In genomic region chr3:158102219-158102612, GRCh38 we compare ENCODE assay signal across 22 cellular contexts. TPM values are rescaled to one million over a fixed set of nuclear protein-coding genes. Genes with fewer than 3 reads are reported as not detected.
DNase-seq lines count a peak whose midpoint lies in the region; ATAC-seq and TF ChIP-seq lines count a peak whose summit lies in the region.
"Had no signal": no experiment of that assay in that cellular context is flagged by ENCODE, and none has a peak within 500 bp of the region (broad histone marks: within the 10 kb centered on the region; RNA-seq: fewer than 3 reads in every experiment).

No MANE protein-coding gene starts in this region.

- DNase-seq in natural killer cell (no peak), SW480 (ENCODE audit: low spot score) (peak; percentile 44), prostate gland (ENCODE audit: low spot score) (no peak), NCI-H2107 (lab: John Stamatoyannopoulos, UW) (no peak), NCI-H2081 (lab: John Stamatoyannopoulos, UW) (no peak)
- no peak for DNase-seq in natural killer cell treated with Interleukin-12 subunit alpha and Interleukin-12 subunit beta and Interleukin-15 and Interleukin-18, amount 100 ng/mL, for 72 hours (ENCODE audit: low spot score)
- DNase-seq: ACHN; activated naive CD8-positive, alpha-beta T cell treated with anti-CD3 and anti-CD28 coated beads for 36 hours; colonic mucosa; KG1; NCI-H1048; OCI-M1; SHP77; stimulated activated CD4-positive, alpha-beta T cell treated with anti-CD3 and anti-CD28 coated beads, Interleukin-4, amount 100 ng/mL, for 4 hours had no signal

- H3K27ac ChIP-seq in iPS-18a (ENCODE audit: low read length) (no peak overlapping the region), prostate gland (no peak overlapping the region)
- H3K27ac ChIP-seq: colonic mucosa, VCaP had no signal

- H3K27ac Mint-ChIP-seq in natural killer cell: no peak overlapping the region
- no peak overlapping the region for H3K27ac Mint-ChIP-seq in natural killer cell treated with Interleukin-12 subunit alpha and Interleukin-12 subunit beta and Interleukin-15 and Interleukin-18, amount 100 ng/mL, for 72 hours
- H3K27ac Mint-ChIP-seq: activated naive CD8-positive, alpha-beta T cell treated with anti-CD3 and anti-CD28 coated beads for 36 hours had no signal

- no peak for TF ChIP-seq POLR2A in prostate gland (IDR thresholded peaks at IDR 0.05)

- WGBS in prostate gland: 18% methylated on average over 4 of the region's 4 CpGs

- H3K4me3 ChIP-seq in iPS-18a (ENCODE audit: low read length) (peak overlapping the region; percentile 39), prostate gland (no peak overlapping the region)
- H3K4me3 ChIP-seq: colonic mucosa had no signal

- H3K36me3 ChIP-seq in iPS-18a (ENCODE audit: control insufficient read depth, low read depth, low read length): no peaks in the 10 kb centered on the region
- H3K36me3 ChIP-seq in prostate gland: no peaks in the 10 kb centered on the region
- H3K36me3 ChIP-seq: colonic mucosa had no signal

- no peaks in the 10 kb centered on the region for H3K9me3 ChIP-seq in iPS-18a (ENCODE audit: control insufficient read depth, low read depth, low read length)
- no peaks in the 10 kb centered on the region for H3K9me3 ChIP-seq in prostate gland
- H3K9me3 ChIP-seq: colonic mucosa had no signal

- H3K27me3 ChIP-seq in iPS-18a (ENCODE audit: control insufficient read depth, insufficient read depth, low read length): peaks cover 100% of the 10 kb centered on the region
- peaks cover 50% of the 10 kb centered on the region for H3K27me3 ChIP-seq in prostate gland (replicated peaks; ENCODE audit: insufficient read depth)

- intact Hi-C loops in natural killer cell (cut with micrococcal nuclease): no loop called here
- intact Hi-C loops in prostate gland (cut with DNase I): no loop called here

- H3K9ac ChIP-seq in iPS-18a (ENCODE audit: low read length): no peak overlapping the region

- no peaks in the 10 kb centered on the region for H3K36me3 Mint-ChIP-seq in natural killer cell
- peaks cover 9% of the 10 kb centered on the region for H3K36me3 Mint-ChIP-seq in natural killer cell treated with Interleukin-12 subunit alpha and Interleukin-12 subunit beta and Interleukin-15 and Interleukin-18, amount 100 ng/mL, for 72 hours

- no peak for ATAC-seq in natural killer cell
- ATAC-seq in natural killer cell treated with Interleukin-12 subunit alpha and Interleukin-12 subunit beta and Interleukin-15 and Interleukin-18, amount 100 ng/mL, for 72 hours: no peak
- no peak for ATAC-seq in HG03196 (IDR thresholded peaks at IDR 0.05; ENCODE audit: unreplicated experiment)

- peak overlapping the region; percentile 1 for H3K4me3 Mint-ChIP-seq in natural killer cell
- no peak overlapping the region for H3K4me3 Mint-ChIP-seq in natural killer cell treated with Interleukin-12 subunit alpha and Interleukin-12 subunit beta and Interleukin-15 and Interleukin-18, amount 100 ng/mL, for 72 hours

- H3K9me3 Mint-ChIP-seq in natural killer cell: no peaks in the 10 kb centered on the region
- H3K9me3 Mint-ChIP-seq in natural killer cell treated with Interleukin-12 subunit alpha and Interleukin-12 subunit beta and Interleukin-15 and Interleukin-18, amount 100 ng/mL, for 72 hours: no peaks in the 10 kb centered on the region
- H3K9me3 Mint-ChIP-seq: activated naive CD8-positive, alpha-beta T cell treated with anti-CD3 and anti-CD28 coated beads for 36 hours; activated T-helper 1 cell treated with anti-CD3 and anti-CD28 coated beads, Interleukin-12 subunit alpha, Interleukin-12 subunit beta, Interleukin-2, Interleukin-4 antibody, amounts not matched to agents 30 ng/mL and 10 ng/mL and 1 ng/mL, durations not matched to agents 14 hours and 24 hours and 36 hours had no signal

- no peak for TF ChIP-seq CTCF in natural killer cell (IDR thresholded peaks at IDR 0.05)
- no peak for TF ChIP-seq CTCF in prostate gland (IDR thresholded peaks at IDR 0.05)

- H3K27me3 Mint-ChIP-seq in natural killer cell (ENCODE audit: low read depth in 2 of 2): peaks cover 76 to 92% of the 10 kb centered on the region in 2 donors
- H3K27me3 Mint-ChIP-seq in natural killer cell treated with Interleukin-12 subunit alpha and Interleukin-12 subunit beta and Interleukin-15 and Interleukin-18, amount 100 ng/mL, for 72 hours: peaks cover 69 to 92% of the 10 kb centered on the region in 2 donors

- H3K4me1 Mint-ChIP-seq in natural killer cell: peaks cover 47 to 65% of the 10 kb centered on the region in 2 donors
- H3K4me1 Mint-ChIP-seq in natural killer cell treated with Interleukin-12 subunit alpha and Interleukin-12 subunit beta and Interleukin-15 and Interleukin-18, amount 100 ng/mL, for 72 hours (ENCODE audit: low read depth in 2 of 2): peaks cover 45 to 50% of the 10 kb centered on the region in 2 donors

- H3K4me1 ChIP-seq in iPS-18a (ENCODE audit: control insufficient read depth, low read depth, low read length): peaks cover 30% of the 10 kb centered on the region
- H3K4me1 ChIP-seq in prostate gland (replicated peaks): no peaks in the 10 kb centered on the region

RNA-seq across cellular contexts. Expression of gene SHOX2, which starts 4.0 kb away (rescaled TPM):
- total RNA-seq in natural killer cell (not detected), prostate gland (1 to 10 TPM in 1 of 2 donors, not detected in 1; 2.0 TPM)
- total RNA-seq in natural killer cell treated with Interleukin-12 subunit alpha and Interleukin-12 subunit beta and Interleukin-15 and Interleukin-18, amount 100 ng/mL, for 72 hours: 1 to 10 TPM in 1 of 2 donors, not detected in 1; 2.1 TPM
- total RNA-seq: activated CD8-positive, alpha-beta memory T cell treated with anti-CD3 and anti-CD28 coated beads for 36 hours; activated naive CD8-positive, alpha-beta T cell treated with anti-CD3 and anti-CD28 coated beads for 36 hours; activated T-helper 1 cell treated with anti-CD3 and anti-CD28 coated beads, Interleukin-12 subunit alpha, Interleukin-12 subunit beta, Interleukin-2, Interleukin-4 antibody, amounts not matched to agents 30 ng/mL and 10 ng/mL and 1 ng/mL, durations not matched to agents 14 hours and 24 hours and 36 hours; CD4-positive, alpha-beta memory T cell; colonic mucosa; lung microvascular endothelial cell; T-helper 1 cell treated with Interleukin-12 subunit alpha and Interleukin-12 subunit beta and Interleukin-4 antibody, amounts not matched to agents 30 ng/mL and 1 ng/mL, for 36 hours had no signal

RNA-seq across cellular contexts. Expression of gene RSRC1, which starts 7.7 kb away (rescaled TPM):
- total RNA-seq in natural killer cell (10 to 100 TPM; 37.3 to 41.1 (median 37.6) TPM), prostate gland (10 to 100 TPM; 36.5 to 50.7 TPM)
- total RNA-seq in natural killer cell treated with Interleukin-12 subunit alpha and Interleukin-12 subunit beta and Interleukin-15 and Interleukin-18, amount 100 ng/mL, for 72 hours: 10 to 100 TPM; 38.7 to 49.6 TPM
